8 cellular contexts compared by ENCODE assay signal in genomic region chr1:9593492-9594465, GRCh38. TPM values are rescaled to one million over a fixed set of nuclear protein-coding genes. Genes with fewer than 3 reads are reported as not detected.
DNase-seq lines count a peak whose midpoint lies in the region; ATAC-seq, FAIRE-seq and TF ChIP-seq lines count a peak whose summit lies in the region.

No MANE protein-coding gene starts in this region.

- peak overlapping the region in 5 of 8 donors; percentile 1 to 62 (median 42) for H3K4me3 Mint-ChIP-seq in naive B cell

- peak overlapping the region; percentile 18; the same call in 1 of the 2 replicates for H3K27ac ChIP-seq in VCaP
- H3K27ac ChIP-seq in transverse colon, result no peak overlapping the region

- peak overlapping the region in 3 of 6 donors; percentile 25 to 62 (median 60) for H3K27ac Mint-ChIP-seq in naive B cell

- in situ Hi-C loops in transverse colon (cut with MboI; ENCODE audit: low pct_ligation_motif_present in 1 of 4, low pct_unique_long_range_greater_than_20kb in 1 of 4, low sequenced_read_pairs in 3 of 4), result no loop called here

- DNase-seq in A172 (ENCODE audit: low spot score), result peak; percentile 69
- peak; percentile 63 for DNase-seq in GM18507 (ENCODE audit: extremely low spot score, insufficient read length, low read depth)
- peak; percentile 74 for DNase-seq in NCI-H2029 treated with DMSO at 0.1 percent for 48 hours (lab: John Stamatoyannopoulos, UW)
- peak; percentile 28 for DNase-seq in naive B cell
- peak; percentile 55 for DNase-seq in transverse colon

- H3K4me1 ChIP-seq in transverse colon, result peaks cover 5 to 29% (median 23%) of the 10 kb centered on the region in 4 donors

- ATAC-seq in esophagus mucosa, result peak; percentile 78
- ATAC-seq in naive B cell (ENCODE audit: low read depth in 2 of 2), result peak in 1 of 2 donors; percentile 11
- ATAC-seq in HG03108 (IDR thresholded peaks at IDR 0.05; ENCODE audit: unreplicated experiment), result no peak

- H3K27me3 ChIP-seq in transverse colon, result no peaks in the 10 kb centered on the region

- intact Hi-C loops in transverse colon (cut with DNase I; ENCODE audit: low total_unique reads), result no loop called here

- peaks cover 28 to 46% (median 41%) of the 10 kb centered on the region in 3 donors for H3K4me1 Mint-ChIP-seq in naive B cell

- no peak for TF ChIP-seq CTCF in VCaP (conservative IDR thresholded peaks at IDR 0.05)
- TF ChIP-seq CTCF in transverse colon (IDR thresholded peaks at IDR 0.05), result no peak

- no peak for TF ChIP-seq EP300 in transverse colon (IDR thresholded peaks at IDR 0.05; ENCODE audit: low read depth)

- no peaks in the 10 kb centered on the region for H3K9me3 Mint-ChIP-seq in naive B cell

- H3K36me3 Mint-ChIP-seq in naive B cell, result no peaks in the 10 kb centered on the region

- no peak for TF ChIP-seq POLR2A in transverse colon (IDR thresholded peaks at IDR 0.05)

- H3K4me3 ChIP-seq in transverse colon, result no peak overlapping the region

- H3K36me3 ChIP-seq in transverse colon, result no peaks in the 10 kb centered on the region

- WGBS in transverse colon (ENCODE audit: low coverage in 1 of 2), 2 donors, result 79% methylated on average over 25 of the region's 25 CpGs; no CpG with 5 or more reads in 1 of the 2 donors

- H3K9me3 ChIP-seq in transverse colon, result no peaks in the 10 kb centered on the region

- H3K27me3 Mint-ChIP-seq in naive B cell, result no peaks in the 10 kb centered on the region

- FAIRE-seq in GM18507 (lab: Jason Lieb, UNC), result peak; percentile 90

RNA-seq across cellular contexts. Expression of gene TMEM201, which starts 5.1 kb away (rescaled TPM):
- 5.6 and 8.9 TPM in 2 replicates for total RNA-seq in A172 (2014; rRNA removed; shearing (Covaris generic))
- total RNA-seq in esophagus mucosa (7.7 TPM), transverse colon (10 to 100 TPM in 1 of 4 donors, 1 to 10 TPM in 3; 2.6 to 19.7 (median 6.0) TPM)
- 1 to 10 TPM in 4 of 6 donors, under 1 TPM in 2; 0.89 to 3.5 (median 1.2) TPM for polyA plus RNA-seq in naive B cell (ENCODE audit: low read depth in 6 of 6)

RNA-seq across cellular contexts. Expression of gene SLC25A33, which starts 54.5 kb away (rescaled TPM):
- total RNA-seq in A172 (2014; rRNA removed; shearing (Covaris generic)), result 8.2 and 12.4 TPM in 2 replicates
- total RNA-seq in esophagus mucosa, result 3.6 TPM
- polyA plus RNA-seq in naive B cell (ENCODE audit: low read depth in 6 of 6), result 1 to 10 TPM; 6.3 to 8.7 (median 8.1) TPM
- 10 to 100 TPM in 1 of 4 donors, 1 to 10 TPM in 3; 4.9 to 12.5 (median 6.6) TPM for total RNA-seq in transverse colon

RNA-seq across cellular contexts. Expression of gene PIK3CD, which starts 57.8 kb away (rescaled TPM):
- total RNA-seq in A172 (2014; rRNA removed; shearing (Covaris generic)), result 4.3 and 5.6 TPM in 2 replicates
- total RNA-seq in esophagus mucosa (6.2 TPM), transverse colon (1 to 10 TPM in 3 of 4 donors, under 1 TPM in 1; 0.20 to 6.7 (median 4.1) TPM)
- polyA plus RNA-seq in naive B cell (ENCODE audit: low read depth in 6 of 6), result 100 to 1,000 TPM in 1 of 6 donors, 10 to 100 TPM in 5; 29.6 to 105 (median 58.0) TPM
